Comparison of ENCODE assay signal across 8 cellular contexts in genomic region chr12:4107436-4107878, GRCh38.
A peak's percentile ranks its signal among the peaks of the same experiment; 100 is the strongest.
DNase-seq lines count a peak whose midpoint lies in the region; ATAC-seq and TF ChIP-seq lines count a peak whose summit lies in the region.

No MANE protein-coding gene starts in this region.

- no peaks in the 10 kb centered on the region for H3K9me3 Mint-ChIP-seq in activated naive CD4-positive, alpha-beta T cell treated with anti-CD3 and anti-CD28 coated beads for 36 hours

- H3K36me3 Mint-ChIP-seq in activated naive CD4-positive, alpha-beta T cell treated with anti-CD3 and anti-CD28 coated beads for 36 hours (ENCODE audit: low read depth): no peaks in the 10 kb centered on the region

- DNase-seq in CMK (ENCODE audit: low read depth) (peak; percentile 40), RWPE2 (ENCODE audit: low spot score) (no peak), left ventricle myocardium inferior (no peak), NCI-H187 treated with DMSO at 0.1 percent for 48 hours (lab: John Stamatoyannopoulos, UW) (no peak)
- DNase-seq in activated naive CD4-positive, alpha-beta T cell treated with anti-CD3 and anti-CD28 coated beads for 36 hours: peak; percentile 87
- peak in 3 of 4 experiments; percentile 37 to 56 (median 52) for DNase-seq in stimulated activated CD4-positive, alpha-beta T cell treated with anti-CD3 and anti-CD28 coated beads, Interleukin-1b, Interleukin-23, amount 100 ng/mL, for 24 hours (ENCODE audit: low read depth in 4 of 4, low spot score in 1 of 4)

- H3K36me3 ChIP-seq in RWPE2 (ENCODE audit: low read depth) (no peaks in the 10 kb centered on the region), left ventricle myocardium inferior (no peaks in the 10 kb centered on the region)

- peak; percentile 69 for ATAC-seq in GM19397 (IDR thresholded peaks at IDR 0.05; ENCODE audit: unreplicated experiment)
- peak; percentile 89 for ATAC-seq in HG03432 (IDR thresholded peaks at IDR 0.05; ENCODE audit: unreplicated experiment)
- peak; percentile 81 for ATAC-seq in RWPE2 (ENCODE audit: low read depth)

- CTCF ChIA-PET in activated naive CD4-positive, alpha-beta T cell treated with anti-CD3 and anti-CD28 coated beads for 36 hours (lab: Charles Lee): interaction anchor here (0.6 to 4.0 kb wide), 29 partner anchors 9 to 241 kb away, joined by 3 to 44 read pairs (median 5); no protein-coding TSS in a partner anchor

- peaks cover 3% of the 10 kb centered on the region for H3K27me3 Mint-ChIP-seq in activated naive CD4-positive, alpha-beta T cell treated with anti-CD3 and anti-CD28 coated beads for 36 hours (ENCODE audit: low read depth)

- peak overlapping the region; percentile 48 for H3K4me3 Mint-ChIP-seq in activated naive CD4-positive, alpha-beta T cell treated with anti-CD3 and anti-CD28 coated beads for 36 hours

- H3K4me3 ChIP-seq in RWPE2 (ENCODE audit: severe bottlenecking): no peak overlapping the region
- H3K4me3 ChIP-seq in left ventricle myocardium inferior: no peak overlapping the region

- intact Hi-C loops in activated naive CD4-positive, alpha-beta T cell treated with anti-CD3 and anti-CD28 coated beads for 36 hours (cut with micrococcal nuclease): loop anchor here (1.0 to 5.0 kb wide), 5 partner anchors 71 to 170 kb away; no protein-coding TSS in a partner anchor
- intact Hi-C loops in left ventricle myocardium inferior (cut with micrococcal nuclease): loop anchor here (5.0 kb wide), 1 partner anchor 170 kb away; no protein-coding TSS in a partner anchor

- H3K4me1 Mint-ChIP-seq in activated naive CD4-positive, alpha-beta T cell treated with anti-CD3 and anti-CD28 coated beads for 36 hours (ENCODE audit: low read depth): peaks cover 37% of the 10 kb centered on the region

- H3K27me3 ChIP-seq in RWPE2 (ENCODE audit: insufficient read depth, poor library complexity, severe bottlenecking): no peaks in the 10 kb centered on the region
- H3K27me3 ChIP-seq in left ventricle myocardium inferior (ENCODE audit: low read depth): no peaks in the 10 kb centered on the region

- H3K9me3 ChIP-seq in RWPE2 (ENCODE audit: severe bottlenecking) (no peaks in the 10 kb centered on the region), left ventricle myocardium inferior (replicated peaks) (no peaks in the 10 kb centered on the region)

- H3K27ac Mint-ChIP-seq in activated naive CD4-positive, alpha-beta T cell treated with anti-CD3 and anti-CD28 coated beads for 36 hours: peak overlapping the region; percentile 89

- H3K4me1 ChIP-seq in RWPE2 (ENCODE audit: insufficient read depth, poor library complexity, severe bottlenecking) (peaks cover 12% of the 10 kb centered on the region), left ventricle myocardium inferior (peaks cover 4% of the 10 kb centered on the region)

- H3K27ac ChIP-seq in RWPE2 (ENCODE audit: poor library complexity, severe bottlenecking) (no peak overlapping the region), left ventricle myocardium inferior (replicated peaks) (no peak overlapping the region)

- TF ChIP-seq CTCF in RWPE2 (IDR thresholded peaks at IDR 0.05; ENCODE audit: poor library complexity, severe bottlenecking) (peak; percentile 82), left ventricle myocardium inferior (IDR thresholded peaks at IDR 0.05; ENCODE audit: borderline replicate concordance) (peak; percentile 59)

Comparison
In these comparisons a context has a peak if more than half of its experiments do, and no peak if none do; other contexts are left out.
1. DNase-seq: peak in CMK (single experiment), activated naive CD4-positive, alpha-beta T cell treated with anti-CD3 and anti-CD28 coated beads for 36 hours (single experiment) and stimulated activated CD4-positive, alpha-beta T cell treated with anti-CD3 and anti-CD28 coated beads, Interleukin-1b, Interleukin-23, amount 100 ng/mL, for 24 hours (3 of 4); none in RWPE2 (single experiment), left ventricle myocardium inferior (single experiment) and NCI-H187 treated with DMSO at 0.1 percent for 48 hours (single experiment).
2. Peak in every context shown above with its lines, with median percentiles within 50 percentile points of each other: ATAC-seq.